Comparison of ENCODE assay signal across 22 cellular contexts in the genomic region with DNA sequence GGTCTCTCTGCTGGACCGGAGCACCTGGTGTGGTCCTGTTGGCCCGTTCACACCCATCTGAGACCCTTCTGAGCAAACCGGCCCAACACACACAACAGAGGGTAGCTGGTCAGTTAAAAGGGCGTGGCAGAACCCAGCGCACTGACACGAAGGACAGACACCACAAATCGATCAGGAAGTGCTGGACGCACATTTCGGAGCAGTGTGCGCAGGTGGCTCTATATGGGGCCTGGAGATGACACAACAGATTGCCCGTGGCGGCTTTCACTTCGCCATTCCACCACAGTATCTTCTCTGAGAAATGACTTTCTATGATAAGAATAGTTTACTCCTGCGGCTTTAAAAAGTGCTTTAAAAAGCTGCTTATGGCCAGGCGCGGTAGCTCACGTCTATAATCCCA. TPM values are rescaled to one million over a fixed set of nuclear protein-coding genes. Genes with fewer than 3 reads are reported as not detected.
DNase-seq lines count a peak whose midpoint lies in the region; ATAC-seq, FAIRE-seq and TF ChIP-seq lines count a peak whose summit lies in the region.
"Had no signal": no experiment of that assay in that cellular context is flagged by ENCODE, and none has a peak within 500 bp of the region (broad histone marks: within the 10 kb centered on the region; RNA-seq: fewer than 3 reads in every experiment).

No MANE protein-coding gene starts in this region.

- no peaks in the 10 kb centered on the region for H3K9me3 Mint-ChIP-seq in CD4-positive, CD25-positive, alpha-beta regulatory T cell
- no peaks in the 10 kb centered on the region for H3K9me3 Mint-ChIP-seq in CD8-positive, alpha-beta T cell
- H3K9me3 Mint-ChIP-seq in central memory CD8-positive, alpha-beta T cell, result no peaks in the 10 kb centered on the region
- H3K9me3 Mint-ChIP-seq: mesothelial cell of epicardium, type B pancreatic cell had no signal

- no peak overlapping the region for H3K9ac ChIP-seq in kidney (ENCODE audit: low read length in 2 of 2)
- H3K9ac ChIP-seq: KMS-11 had no signal

- ATAC-seq in CD4-positive, CD25-positive, alpha-beta regulatory T cell (ENCODE audit: low read depth in 2 of 2), result no peak
- ATAC-seq in CD8-positive, alpha-beta T cell, result no peak
- ATAC-seq in T-helper 17 cell (no peak), HG03520 (IDR thresholded peaks at IDR 0.05; ENCODE audit: unreplicated experiment) (no peak)
- ATAC-seq in central memory CD8-positive, alpha-beta T cell (replicated peaks; ENCODE audit: extremely low read depth, poor library complexity, severe bottlenecking), result no peak
- ATAC-seq: heart right ventricle had no signal

- H3K36me3 Mint-ChIP-seq in CD4-positive, CD25-positive, alpha-beta regulatory T cell, result peaks cover 19% of the 10 kb centered on the region
- peaks cover 32% of the 10 kb centered on the region for H3K36me3 Mint-ChIP-seq in CD8-positive, alpha-beta T cell
- H3K36me3 Mint-ChIP-seq in T-helper 17 cell (ENCODE audit: low read depth), result peaks cover 2% of the 10 kb centered on the region
- peaks cover 6% of the 10 kb centered on the region for H3K36me3 Mint-ChIP-seq in central memory CD8-positive, alpha-beta T cell (ENCODE audit: insufficient read depth)

- no peaks in the 10 kb centered on the region for H3K27me3 ChIP-seq in CD4-positive, CD25-positive, alpha-beta regulatory T cell (ENCODE audit: control insufficient read depth, insufficient read depth, low read length)
- no peaks in the 10 kb centered on the region for H3K27me3 ChIP-seq in CD8-positive, alpha-beta T cell (ENCODE audit: insufficient read depth, low read length)
- H3K27me3 ChIP-seq: adrenal gland, breast epithelium, heart right ventricle, Peyer's patch, stomach had no signal

- peak overlapping the region; percentile 50 for H3K4me3 ChIP-seq in CD4-positive, CD25-positive, alpha-beta regulatory T cell (ENCODE audit: low read depth, low read length)
- peak overlapping the region; percentile 8 for H3K4me3 ChIP-seq in CD8-positive, alpha-beta T cell (ENCODE audit: low read depth, low read length)
- H3K4me3 ChIP-seq in kidney (ENCODE audit: low read length in 2 of 2), result no peak overlapping the region
- H3K4me3 ChIP-seq: adrenal gland, breast epithelium, heart right ventricle, left ventricle myocardium inferior, Peyer's patch, stomach had no signal

- H3K36me3 ChIP-seq in CD4-positive, CD25-positive, alpha-beta regulatory T cell (ENCODE audit: control insufficient read depth, insufficient read depth, low read length), result peaks cover under 1% of the 10 kb centered on the region
- H3K36me3 ChIP-seq in CD8-positive, alpha-beta T cell (ENCODE audit: insufficient read depth, low read length), result no peaks in the 10 kb centered on the region
- H3K36me3 ChIP-seq in kidney (ENCODE audit: control insufficient read depth in 1 of 2, insufficient read depth in 2 of 2, low read length in 2 of 2), result peaks cover 8 to 24% of the 10 kb centered on the region in 2 donors
- H3K36me3 ChIP-seq: breast epithelium had no signal

- intact Hi-C loops in CD8-positive, alpha-beta T cell (cut with DNase I, micrococcal nuclease), result no loop called here
- intact Hi-C loops in kidney (cut with DNase I), result loop anchor here (10.0 kb wide), 1 partner anchor 125 kb away; no protein-coding TSS in a partner anchor

- CTCF ChIA-PET in CD8-positive, alpha-beta T cell (lab: Charles Lee), result interaction anchor here (1.7 to 4.3 kb wide), 5 partner anchors 13 to 170 kb away, joined by 5 to 15 read pairs (median 8); partner anchors contain the start of genes CCDC57, DCXR and RAC3

- no peak for DNase-seq in CD4-positive, CD25-positive, alpha-beta regulatory T cell
- no peak for DNase-seq in CD8-positive, alpha-beta T cell
- DNase-seq in T-helper 17 cell (no peak), DMS 273 (lab: John Stamatoyannopoulos, UW; ENCODE audit: unreplicated experiment) (no peak), kidney (no peak)
- DNase-seq in central memory CD8-positive, alpha-beta T cell (ENCODE audit: low spot score in 2 of 2), result no peak
- DNase-seq: adrenal gland, Calu3, H7, heart right ventricle, left ventricle myocardium inferior, NCI-H1930, NCI-H345, stomach had no signal

- peak overlapping the region; percentile 20 to 68 (median 47) for H3K4me3 Mint-ChIP-seq in CD4-positive, CD25-positive, alpha-beta regulatory T cell
- H3K4me3 Mint-ChIP-seq in CD8-positive, alpha-beta T cell, result peak overlapping the region; percentile 33
- H3K4me3 Mint-ChIP-seq in T-helper 17 cell, result peak overlapping the region; percentile 58
- no peak overlapping the region for H3K4me3 Mint-ChIP-seq in central memory CD8-positive, alpha-beta T cell
- H3K4me3 Mint-ChIP-seq: mesothelial cell of epicardium, type B pancreatic cell had no signal

- no peak for FAIRE-seq in kidney (lab: Jason Lieb, UNC)

- TF ChIP-seq CTCF in CD8-positive, alpha-beta T cell (IDR thresholded peaks at IDR 0.05), result no peak
- no peak for TF ChIP-seq CTCF in kidney (IDR thresholded peaks at IDR 0.05; ENCODE audit: borderline replicate concordance, extremely low read depth, insufficient read depth)

- H3K4me1 ChIP-seq in CD4-positive, CD25-positive, alpha-beta regulatory T cell (ENCODE audit: control insufficient read depth, insufficient read depth, low read length, poor library complexity, severe bottlenecking), result peaks cover 31% of the 10 kb centered on the region
- H3K4me1 ChIP-seq in CD8-positive, alpha-beta T cell (ENCODE audit: insufficient read depth, low read length), result peaks cover 35% of the 10 kb centered on the region
- H3K4me1 ChIP-seq in kidney (ENCODE audit: control insufficient read depth in 1 of 2, insufficient read depth in 1 of 2, low read depth in 1 of 2, low read length in 2 of 2), result no peaks in the 10 kb centered on the region
- H3K4me1 ChIP-seq: breast epithelium had no signal

- no peaks in the 10 kb centered on the region for H3K9me3 ChIP-seq in CD4-positive, CD25-positive, alpha-beta regulatory T cell (ENCODE audit: control insufficient read depth in 2 of 2, low read length in 2 of 2)
- no peaks in the 10 kb centered on the region for H3K9me3 ChIP-seq in CD8-positive, alpha-beta T cell (ENCODE audit: low read length)
- H3K9me3 ChIP-seq in T-helper 17 cell (ENCODE audit: control insufficient read depth, low read length, poor library complexity, severe bottlenecking), result no peaks in the 10 kb centered on the region
- no peaks in the 10 kb centered on the region for H3K9me3 ChIP-seq in kidney (ENCODE audit: control insufficient read depth in 1 of 2, low read length in 2 of 2)
- H3K9me3 ChIP-seq: adrenal gland, breast epithelium, heart right ventricle, left ventricle myocardium inferior, Peyer's patch, stomach had no signal

- peak overlapping the region; percentile 67 for H3K27ac ChIP-seq in CD4-positive, CD25-positive, alpha-beta regulatory T cell (ENCODE audit: insufficient read depth, low read length, poor library complexity, severe bottlenecking)
- H3K27ac ChIP-seq in CD8-positive, alpha-beta T cell (ENCODE audit: low read depth, low read length), result peak overlapping the region; percentile 36
- H3K27ac ChIP-seq in kidney (ENCODE audit: low read depth in 2 of 2, low read length in 2 of 2), result no peak overlapping the region
- H3K27ac ChIP-seq: adrenal gland, breast epithelium, epithelial cell of prostate, KMS-11, left ventricle myocardium inferior, stomach had no signal

- no peaks in the 10 kb centered on the region for H3K27me3 Mint-ChIP-seq in CD4-positive, CD25-positive, alpha-beta regulatory T cell
- no peaks in the 10 kb centered on the region for H3K27me3 Mint-ChIP-seq in CD8-positive, alpha-beta T cell (ENCODE audit: low read depth)
- no peaks in the 10 kb centered on the region for H3K27me3 Mint-ChIP-seq in T-helper 17 cell
- H3K27me3 Mint-ChIP-seq in central memory CD8-positive, alpha-beta T cell, result no peaks in the 10 kb centered on the region
- H3K27me3 Mint-ChIP-seq: progenitor cell of endocrine pancreas, type B pancreatic cell had no signal

- H3K4me1 Mint-ChIP-seq in CD4-positive, CD25-positive, alpha-beta regulatory T cell, result peaks cover 16 to 49% (median 17%) of the 10 kb centered on the region in 4 donors
- H3K4me1 Mint-ChIP-seq in CD8-positive, alpha-beta T cell (ENCODE audit: low read depth), result peaks cover 38% of the 10 kb centered on the region
- H3K4me1 Mint-ChIP-seq in T-helper 17 cell, result peaks cover 27% of the 10 kb centered on the region
- peaks cover 12% of the 10 kb centered on the region for H3K4me1 Mint-ChIP-seq in central memory CD8-positive, alpha-beta T cell
- H3K4me1 Mint-ChIP-seq: mesothelial cell of epicardium had no signal

- H3K27ac Mint-ChIP-seq in CD4-positive, CD25-positive, alpha-beta regulatory T cell, result peak overlapping the region; percentile 84 to 97 (median 96)
- peak overlapping the region; percentile 90 for H3K27ac Mint-ChIP-seq in CD8-positive, alpha-beta T cell
- H3K27ac Mint-ChIP-seq in T-helper 17 cell, result peak overlapping the region; percentile 92
- peak overlapping the region; percentile 82 for H3K27ac Mint-ChIP-seq in central memory CD8-positive, alpha-beta T cell (ENCODE audit: low read depth)
- H3K27ac Mint-ChIP-seq: progenitor cell of endocrine pancreas, type B pancreatic cell had no signal

- POLR2A ChIA-PET in CD8-positive, alpha-beta T cell (lab: Charles Lee), result interaction anchor here (1.0 to 1.9 kb wide), 8 partner anchors 12 to 258 kb away, joined by 3 to 15 read pairs (median 4); partner anchors contain the start of genes CCDC57, CD7, CSNK1D and DCXR

RNA-seq across cellular contexts. Expression of gene CCDC57, which starts 12.5 kb away (rescaled TPM):
- 76.6 TPM for total RNA-seq in CD4-positive, CD25-positive, alpha-beta regulatory T cell
- 10 to 100 TPM; 27.7 to 38.9 (median 33.7) TPM for polyA plus RNA-seq in CD4-positive, CD25-positive, alpha-beta regulatory T cell
- 100 to 1,000 TPM; 175 to 184 TPM for total RNA-seq in CD8-positive, alpha-beta T cell
- total RNA-seq in T-helper 17 cell, result 10 to 100 TPM; 79.1 to 89.0 TPM
- 79.4 TPM for total RNA-seq in kidney
- 46.7 TPM for polyA plus RNA-seq in kidney (ENCODE audit: insufficient read depth, low read depth, low replicate concordance)

RNA-seq across cellular contexts. Expression of gene SLC16A3, which starts 28.7 kb away (rescaled TPM):
- total RNA-seq in CD4-positive, CD25-positive, alpha-beta regulatory T cell, result 52.5 TPM
- 1 to 10 TPM; 1.5 to 3.3 (median 2.2) TPM for polyA plus RNA-seq in CD4-positive, CD25-positive, alpha-beta regulatory T cell
- total RNA-seq in CD8-positive, alpha-beta T cell, result 100 to 1,000 TPM in 1 of 2 experiments, 10 to 100 TPM in 1; 94.0 to 103 TPM
- 10 to 100 TPM; 47.2 to 56.2 TPM for total RNA-seq in T-helper 17 cell
- total RNA-seq in kidney, result 85.7 TPM
- 28.8 TPM for polyA plus RNA-seq in kidney (ENCODE audit: insufficient read depth, low read depth, low replicate concordance)

Comparison
In these comparisons a context has a peak if more than half of its experiments do, and no peak if none do; other contexts are left out.
1. H3K27ac ChIP-seq: peak in CD4-positive, CD25-positive, alpha-beta regulatory T cell (single experiment) and CD8-positive, alpha-beta T cell (single experiment); none in kidney (0 of 2).
2. H3K4me3 ChIP-seq: peak in CD4-positive, CD25-positive, alpha-beta regulatory T cell (single experiment) and CD8-positive, alpha-beta T cell (single experiment); none in kidney (0 of 2).
3. Peak in every context shown above with its lines, with median percentiles within 50 percentile points of each other: H3K27ac Mint-ChIP-seq.